1 cellular context compared by ENCODE assay signal in the genomic region with DNA sequence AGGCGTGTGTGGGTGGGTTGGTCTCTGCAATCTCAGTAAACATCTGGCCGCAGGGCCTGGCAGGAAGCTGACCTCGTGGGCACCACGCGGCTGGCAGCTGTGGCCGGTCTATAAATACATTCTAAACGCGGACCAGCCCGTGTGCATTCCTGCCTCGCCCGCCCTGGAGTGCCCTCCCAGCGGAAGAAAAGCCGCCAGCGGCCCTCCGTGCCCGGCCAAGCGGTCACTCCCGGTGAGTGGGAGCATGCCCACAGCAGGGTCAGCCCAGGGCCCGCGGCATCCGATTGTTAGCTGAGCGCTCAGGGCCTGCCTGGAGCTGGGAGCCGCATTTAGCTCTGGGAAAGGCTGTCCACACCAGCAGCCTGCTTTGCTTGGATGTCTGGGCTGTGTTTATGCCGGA.
TF ChIP-seq lines count a peak whose summit lies in the region.

No MANE protein-coding gene starts in this region.

TF ChIP-seq in HepG2, 621 proteins besides CTCF, POLR2A, EP300 and RAD21:
- peak; percentile 31; the same call in 1 of the 2 replicates for TF ChIP-seq MTF2 (CRISPR knock-in tag; IDR thresholded peaks at IDR 0.05; ENCODE audit: borderline replicate concordance)
- no peak for TF ChIP-seq TCF7L2 (IDR thresholded peaks at IDR 0.05; ENCODE audit: low read depth, low read length)
